29 cellular contexts compared by ENCODE assay signal in genomic region chr5:175201393-175201792, GRCh38.
"Had no signal": no experiment of that assay in that cellular context is flagged by ENCODE, and none has a peak within 500 bp of the region (broad histone marks: within the 10 kb centered on the region; RNA-seq: fewer than 3 reads in every experiment).

No MANE protein-coding gene starts in this region.

- H3K4me1 ChIP-seq: lower lobe of right lung, pancreas, prostate gland, spleen, suprapubic skin, uterus had no signal

- H3K4me3 Mint-ChIP-seq: naive thymus-derived CD8-positive, alpha-beta T cell; nephron; neural crest cell; stimulated activated effector memory CD8-positive, alpha-beta T cell treated with anti-CD3 and anti-CD28 coated beads, Interleukin-12 subunit alpha, Interleukin-12 subunit beta, amount 100 ng/mL, for 72 hours; stimulated activated naive CD8-positive, alpha-beta T cell treated with anti-CD3 and anti-CD28 coated beads, Interleukin-15, Interleukin-2, amounts not matched to agents 100 ng/mL and 50 ng/mL, for 24 hours; type B pancreatic cell had no signal

- H3K27ac Mint-ChIP-seq: naive thymus-derived CD8-positive, alpha-beta T cell; stimulated activated effector memory CD8-positive, alpha-beta T cell treated with anti-CD3 and anti-CD28 coated beads, Interleukin-12 subunit alpha, Interleukin-12 subunit beta, amount 100 ng/mL, for 72 hours; stimulated activated naive CD8-positive, alpha-beta T cell treated with anti-CD3 and anti-CD28 coated beads, Interleukin-15, Interleukin-2, amounts not matched to agents 100 ng/mL and 50 ng/mL, for 24 hours; type B pancreatic cell had no signal

- H3K9me3 Mint-ChIP-seq: naive thymus-derived CD8-positive, alpha-beta T cell; neural crest cell; stimulated activated effector memory CD8-positive, alpha-beta T cell treated with anti-CD3 and anti-CD28 coated beads, Interleukin-12 subunit alpha, Interleukin-12 subunit beta, amount 100 ng/mL, for 72 hours; stimulated activated naive CD8-positive, alpha-beta T cell treated with anti-CD3 and anti-CD28 coated beads, Interleukin-15, Interleukin-2, amounts not matched to agents 100 ng/mL and 50 ng/mL, for 24 hours had no signal

- H3K36me3 Mint-ChIP-seq: naive thymus-derived CD8-positive, alpha-beta T cell; stimulated activated effector memory CD8-positive, alpha-beta T cell treated with anti-CD3 and anti-CD28 coated beads, Interleukin-12 subunit alpha, Interleukin-12 subunit beta, amount 100 ng/mL, for 72 hours; type B pancreatic cell had no signal

- H3K4me3 ChIP-seq: lower lobe of right lung, pancreas, prostate gland, spleen, suprapubic skin, thoracic aorta, tibial artery, uterus had no signal

- H3K4me1 Mint-ChIP-seq: neural crest cell; stimulated activated effector memory CD8-positive, alpha-beta T cell treated with anti-CD3 and anti-CD28 coated beads, Interleukin-12 subunit alpha, Interleukin-12 subunit beta, amount 100 ng/mL, for 72 hours had no signal

- H3K36me3 ChIP-seq: lower lobe of right lung, pancreas, prostate gland, spleen, suprapubic skin, thoracic aorta, tibial artery, uterus had no signal

- FAIRE-seq: keratinocyte, pancreas, small intestine had no signal

- H3K27me3 ChIP-seq: pancreas, suprapubic skin, tibial artery, uterus had no signal

- ATAC-seq: left cardiac atrium; left lobe of liver; left ventricle myocardium superior; lower lobe of right lung; naive thymus-derived CD8-positive, alpha-beta T cell; pancreas; right cardiac atrium; sciatic nerve; stimulated activated effector memory CD8-positive, alpha-beta T cell treated with anti-CD3 and anti-CD28 coated beads, Interleukin-12 subunit alpha, Interleukin-12 subunit beta, amount 100 ng/mL, for 72 hours had no signal

- H3K9me3 ChIP-seq: lower lobe of right lung, pancreas, prostate gland, spleen, suprapubic skin, thoracic aorta, tibial artery, uterus had no signal

- H3K27ac ChIP-seq: lower lobe of right lung, pancreas, prostate gland, spleen, suprapubic skin, thoracic aorta, tibial artery, uterus had no signal

- DNase-seq: kidney glomerular epithelial cell; left cardiac atrium; left ventricle myocardium superior; lower lobe of right lung; mammary epithelial cell; mesenchymal stem cell; naive thymus-derived CD8-positive, alpha-beta T cell; nucleus accumbens; pancreas; posterior cingulate gyrus; retina; right cardiac atrium; small intestine; spleen; stimulated activated CD4-positive, alpha-beta T cell treated with anti-CD3 and anti-CD28 coated beads, Interleukin-4, amount 100 ng/mL, for 24 hours; stimulated activated naive CD4-positive, alpha-beta T cell; tibial artery; uterus had no signal
